8 cellular contexts compared by ENCODE assay signal in the genomic region with DNA sequence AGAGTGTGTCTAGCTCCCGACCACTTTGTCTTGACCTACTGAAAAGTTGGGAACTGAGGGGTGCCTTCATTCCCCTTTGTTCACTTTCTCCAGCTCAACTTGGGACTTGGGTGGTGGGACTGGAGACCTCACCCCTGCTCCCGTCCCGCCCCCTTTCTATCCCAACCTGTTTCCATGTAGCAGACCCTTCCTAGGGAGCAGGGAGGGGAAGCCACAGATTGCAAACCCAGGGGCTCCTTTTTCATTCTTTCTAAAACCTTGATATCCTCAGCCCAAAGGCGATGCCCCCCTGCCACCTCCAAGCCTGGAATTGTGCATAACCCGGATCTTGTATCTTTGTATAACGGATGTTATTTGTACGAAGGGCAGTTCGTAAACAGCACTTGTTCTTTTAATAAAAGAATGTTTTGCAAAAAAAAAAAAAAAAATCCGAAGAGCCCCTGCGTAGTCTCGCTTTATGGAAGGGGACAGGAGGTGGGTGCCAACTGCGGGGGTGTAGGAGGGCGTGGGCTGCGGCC. TPM values are rescaled to one million over a fixed set of nuclear protein-coding genes. Genes with fewer than 3 reads are reported as not detected.
A peak's percentile ranks its signal among the peaks of the same experiment; 100 is the strongest.
DNase-seq lines count a peak whose midpoint lies in the region; ATAC-seq and TF ChIP-seq lines count a peak whose summit lies in the region.

No MANE protein-coding gene starts in this region.

- TF ChIP-seq POLR2A in heart left ventricle (IDR thresholded peaks at IDR 0.05) (no peak), vagina (IDR thresholded peaks at IDR 0.05) (no peak)

- H3K27me3 ChIP-seq in heart left ventricle (no peaks in the 10 kb centered on the region), vagina (no peaks in the 10 kb centered on the region)

- H3K9me3 ChIP-seq in heart left ventricle (no peaks in the 10 kb centered on the region), vagina (no peaks in the 10 kb centered on the region)

- H3K4me1 ChIP-seq in heart left ventricle (peaks cover 0 to 63% (median 39%) of the 10 kb centered on the region in 12 donors), vagina (peaks cover 46% of the 10 kb centered on the region)

- H3K27me3 Mint-ChIP-seq in brain (peaks cover 5% of the 10 kb centered on the region), mesothelial cell of epicardium (ENCODE audit: low read depth) (no peaks in the 10 kb centered on the region)

- H3K4me3 ChIP-seq in heart left ventricle, result peak overlapping the region; percentile 20 to 98 (median 64)
- H3K4me3 ChIP-seq in vagina, result peak overlapping the region; percentile 73 to 92

- H3K36me3 ChIP-seq in heart left ventricle (peaks cover 0 to 37% (median 25%) of the 10 kb centered on the region in 9 donors), vagina (peaks cover 0 to 8% of the 10 kb centered on the region in 2 donors)

- H3K9me3 Mint-ChIP-seq in brain (peaks cover 0 to 3% (median 0%) of the 10 kb centered on the region in 5 experiments), mesothelial cell of epicardium (no peaks in the 10 kb centered on the region)

- intact Hi-C loops in heart left ventricle (cut with DNase I), result loop anchor here in 1 of 10 donors (2.0 kb wide), 1 partner anchor 23 kb away; no protein-coding TSS in a partner anchor
- intact Hi-C loops in Right ventricle myocardium superior (cut with DNase I), result no loop called here
- intact Hi-C loops in vagina (cut with DNase I), result no loop called here

- H3K36me3 Mint-ChIP-seq in brain (peaks cover 4% of the 10 kb centered on the region), mesothelial cell of epicardium (peaks cover 2% of the 10 kb centered on the region)

- WGBS in heart left ventricle, 4 donors, result 22 to 30% (median 28%) methylated on average over 14 of the region's 14 CpGs

- H3K27ac ChIP-seq in heart left ventricle (peak overlapping the region; percentile 66 to 98 (median 92)), vagina (peak overlapping the region; percentile 85)

- H3K4me3 Mint-ChIP-seq in brain, result peak overlapping the region; percentile 71 to 80 (median 76)
- H3K4me3 Mint-ChIP-seq in mesothelial cell of epicardium, result peak overlapping the region; percentile 66

- H3K4me1 Mint-ChIP-seq in brain, result peaks cover 38% of the 10 kb centered on the region
- H3K4me1 Mint-ChIP-seq in mesothelial cell of epicardium, result peaks cover 9% of the 10 kb centered on the region

- peak overlapping the region in 4 of 5 experiments; percentile 47 to 78 (median 58) for H3K27ac Mint-ChIP-seq in brain
- peak overlapping the region; percentile 34 for H3K27ac Mint-ChIP-seq in mesothelial cell of epicardium

- DNase-seq in heart left ventricle (no peak), Right ventricle myocardium superior (no peak), mesothelial cell of epicardium (ENCODE audit: low spot score in 2 of 2, unreplicated experiment in 2 of 2) (no peak), vagina (ENCODE audit: extremely low spot score in 2 of 2) (no peak), DMS 273 treated with DMSO at 0.1 percent for 48 hours (lab: John Stamatoyannopoulos, UW) (no peak), SW480 (ENCODE audit: low spot score) (no peak)
- DNase-seq in stimulated activated CD4-positive, alpha-beta T cell treated with anti-CD3 and anti-CD28 coated beads, Interleukin-4, amount 100 ng/mL, for 1 hour, result no peak

- ATAC-seq in heart left ventricle (no peak), Right ventricle myocardium superior (ENCODE audit: poor library complexity) (no peak)

- TF ChIP-seq CTCF in heart left ventricle (IDR thresholded peaks at IDR 0.05) (no peak), brain (conservative IDR thresholded peaks at IDR 0.05) (no peak), mesothelial cell of epicardium (IDR thresholded peaks at IDR 0.05; ENCODE audit: unreplicated experiment) (no peak), vagina (IDR thresholded peaks at IDR 0.05) (no peak)

RNA-seq across cellular contexts. Expression of a gene that starts 0.7 kb away (rescaled TPM):
- total RNA-seq in heart left ventricle (10 to 100 TPM; 21.2 to 80.3 (median 65.4) TPM), Right ventricle myocardium superior (82.5 TPM), mesothelial cell of epicardium (4.6 to 5.6 TPM (median 5.1 TPM) in 3 replicates), vagina (12.8 TPM)
- polyA plus RNA-seq in heart left ventricle (10 to 100 TPM; 61.4 to 65.1 TPM), brain (ENCODE audit: insufficient read depth, low read depth, low replicate concordance) (38.7 TPM)

RNA-seq across cellular contexts. Expression of a gene that starts 18.7 kb away (rescaled TPM):
- total RNA-seq in heart left ventricle (10 to 100 TPM in 7 of 9 donors, 1 to 10 TPM in 2; 3.8 to 26.3 (median 21.9) TPM), Right ventricle myocardium superior (22.2 TPM), mesothelial cell of epicardium (83.3 to 95.8 TPM (median 91.9 TPM) in 3 replicates), vagina (25.8 TPM)
- polyA plus RNA-seq in heart left ventricle (10 to 100 TPM; 16.5 to 33.6 TPM), brain (ENCODE audit: insufficient read depth, low read depth, low replicate concordance) (88.3 TPM)

RNA-seq across cellular contexts. Expression of a gene that starts 23.1 kb away (rescaled TPM):
- total RNA-seq in heart left ventricle (100 to 1,000 TPM; 145 to 305 (median 194) TPM), Right ventricle myocardium superior (154 TPM), mesothelial cell of epicardium (107 to 121 TPM (median 115 TPM) in 3 replicates), vagina (193 TPM)
- polyA plus RNA-seq in heart left ventricle (100 to 1,000 TPM; 298 to 304 TPM), brain (ENCODE audit: insufficient read depth, low read depth, low replicate concordance) (278 TPM)

RNA-seq across cellular contexts. Expression of a gene that starts 24.4 kb away (rescaled TPM):
- total RNA-seq in heart left ventricle, result 10 to 100 TPM; 43.6 to 91.3 (median 68.3) TPM
- 10 to 100 TPM; 35.2 to 71.1 TPM for polyA plus RNA-seq in heart left ventricle
- total RNA-seq in Right ventricle myocardium superior, result 71.9 TPM
- polyA plus RNA-seq in brain (ENCODE audit: insufficient read depth, low read depth, low replicate concordance), result 50.9 TPM
- 171 to 184 TPM (median 178 TPM) in 3 replicates for total RNA-seq in mesothelial cell of epicardium
- total RNA-seq in vagina, result 70.2 TPM

RNA-seq across cellular contexts. Expression of a gene that starts 54.7 kb away (rescaled TPM):
- 1 to 10 TPM in 4 of 9 donors, under 1 TPM in 5; 0.25 to 1.6 (median 0.94) TPM for total RNA-seq in heart left ventricle
- 1 to 10 TPM in 1 of 2 donors, under 1 TPM in 1; 0.88 to 3.1 TPM for polyA plus RNA-seq in heart left ventricle
- total RNA-seq in Right ventricle myocardium superior, result 0.46 TPM
- 8.8 TPM for polyA plus RNA-seq in brain (ENCODE audit: insufficient read depth, low read depth, low replicate concordance)
- 3.7 to 4.0 TPM (median 3.8 TPM) in 3 replicates for total RNA-seq in mesothelial cell of epicardium
- total RNA-seq in vagina, result 0.98 TPM
